Comparison of ENCODE assay signal across 17 cellular contexts in genomic region chr9:70641631-70642030, GRCh38.
"Had no signal": no experiment of that assay in that cellular context is flagged by ENCODE, and none has a peak within 500 bp of the region (broad histone marks: within the 10 kb centered on the region; RNA-seq: fewer than 3 reads in every experiment).

No MANE protein-coding gene starts in this region.

- H3K27ac Mint-ChIP-seq: activated naive CD8-positive, alpha-beta T cell treated with anti-CD3 and anti-CD28 coated beads, Interleukin-2, amount 10 ng/mL, durations not matched to agents 7 days and 5 days; dendritic cell treated with granulocyte-macrophage colony-stimulating factor and Interleukin-4, amounts not matched to agents 40 ng/mL and 50 ng/mL, for 4 days; natural killer cell; stimulated activated memory B cell treated with anti-CD40 and anti-IgM and Interleukin-4, amounts not matched to agents 10 μg/mL and 1 μg/mL and 100 μg/mL, for 72 hours; T-helper 17 cell had no signal

- H3K4me3 ChIP-seq: thyroid gland had no signal

- H3K36me3 ChIP-seq: brain microvascular endothelial cell, thyroid gland, WERI-Rb-1 had no signal

- H3K4me1 Mint-ChIP-seq: activated naive CD8-positive, alpha-beta T cell treated with anti-CD3 and anti-CD28 coated beads, Interleukin-2, amount 10 ng/mL, durations not matched to agents 7 days and 5 days; central memory CD8-positive, alpha-beta T cell; natural killer cell; stimulated activated memory B cell treated with anti-CD40 and anti-IgM and Interleukin-4, amounts not matched to agents 10 μg/mL and 1 μg/mL and 100 μg/mL, for 72 hours had no signal

- ATAC-seq: esophagus mucosa; left lobe of liver; natural killer cell; stimulated activated memory B cell treated with anti-CD40 and anti-IgM and Interleukin-4, amounts not matched to agents 10 μg/mL and 1 μg/mL and 100 μg/mL, for 72 hours; T-helper 17 cell had no signal

- DNase-seq: activated CD4-positive, alpha-beta T cell treated with anti-CD3 and anti-CD28 coated beads for 4 hours; activated CD8-positive, alpha-beta memory T cell treated with anti-CD3 and anti-CD28 coated beads for 24 hours; activated naive CD4-positive, alpha-beta T cell; activated naive CD8-positive, alpha-beta T cell treated with anti-CD3 and anti-CD28 coated beads, Interleukin-2, amount 10 ng/mL, durations not matched to agents 7 days and 5 days; brain microvascular endothelial cell; mammary epithelial cell; natural killer cell; retina; stimulated activated CD4-positive, alpha-beta T cell treated with anti-CD3 and anti-CD28 coated beads, Interleukin-2, amount 100 ng/mL, for 48 hours; T-helper 17 cell; thyroid gland; WERI-Rb-1 had no signal

- H3K9me3 Mint-ChIP-seq: central memory CD8-positive, alpha-beta T cell; dendritic cell treated with granulocyte-macrophage colony-stimulating factor and Interleukin-4, amounts not matched to agents 40 ng/mL and 50 ng/mL, for 4 days; natural killer cell; stimulated activated memory B cell treated with anti-CD40 and anti-IgM and Interleukin-4, amounts not matched to agents 10 μg/mL and 1 μg/mL and 100 μg/mL, for 72 hours had no signal

- H3K4me3 Mint-ChIP-seq: activated naive CD8-positive, alpha-beta T cell treated with anti-CD3 and anti-CD28 coated beads, Interleukin-2, amount 10 ng/mL, durations not matched to agents 7 days and 5 days; central memory CD8-positive, alpha-beta T cell; dendritic cell treated with granulocyte-macrophage colony-stimulating factor and Interleukin-4, amounts not matched to agents 40 ng/mL and 50 ng/mL, for 4 days; natural killer cell; stimulated activated memory B cell treated with anti-CD40 and anti-IgM and Interleukin-4, amounts not matched to agents 10 μg/mL and 1 μg/mL and 100 μg/mL, for 72 hours; T-helper 17 cell had no signal

- H3K27me3 Mint-ChIP-seq: dendritic cell treated with granulocyte-macrophage colony-stimulating factor and Interleukin-4, amounts not matched to agents 40 ng/mL and 50 ng/mL, for 4 days had no signal

- H3K9me3 ChIP-seq: thyroid gland had no signal

- H3K36me3 Mint-ChIP-seq: activated naive CD8-positive, alpha-beta T cell treated with anti-CD3 and anti-CD28 coated beads, Interleukin-2, amount 10 ng/mL, durations not matched to agents 7 days and 5 days; natural killer cell; stimulated activated memory B cell treated with anti-CD40 and anti-IgM and Interleukin-4, amounts not matched to agents 10 μg/mL and 1 μg/mL and 100 μg/mL, for 72 hours had no signal

- H3K4me1 ChIP-seq: thyroid gland had no signal
